Comparison of ENCODE assay signal across 8 cellular contexts in the genomic region with DNA sequence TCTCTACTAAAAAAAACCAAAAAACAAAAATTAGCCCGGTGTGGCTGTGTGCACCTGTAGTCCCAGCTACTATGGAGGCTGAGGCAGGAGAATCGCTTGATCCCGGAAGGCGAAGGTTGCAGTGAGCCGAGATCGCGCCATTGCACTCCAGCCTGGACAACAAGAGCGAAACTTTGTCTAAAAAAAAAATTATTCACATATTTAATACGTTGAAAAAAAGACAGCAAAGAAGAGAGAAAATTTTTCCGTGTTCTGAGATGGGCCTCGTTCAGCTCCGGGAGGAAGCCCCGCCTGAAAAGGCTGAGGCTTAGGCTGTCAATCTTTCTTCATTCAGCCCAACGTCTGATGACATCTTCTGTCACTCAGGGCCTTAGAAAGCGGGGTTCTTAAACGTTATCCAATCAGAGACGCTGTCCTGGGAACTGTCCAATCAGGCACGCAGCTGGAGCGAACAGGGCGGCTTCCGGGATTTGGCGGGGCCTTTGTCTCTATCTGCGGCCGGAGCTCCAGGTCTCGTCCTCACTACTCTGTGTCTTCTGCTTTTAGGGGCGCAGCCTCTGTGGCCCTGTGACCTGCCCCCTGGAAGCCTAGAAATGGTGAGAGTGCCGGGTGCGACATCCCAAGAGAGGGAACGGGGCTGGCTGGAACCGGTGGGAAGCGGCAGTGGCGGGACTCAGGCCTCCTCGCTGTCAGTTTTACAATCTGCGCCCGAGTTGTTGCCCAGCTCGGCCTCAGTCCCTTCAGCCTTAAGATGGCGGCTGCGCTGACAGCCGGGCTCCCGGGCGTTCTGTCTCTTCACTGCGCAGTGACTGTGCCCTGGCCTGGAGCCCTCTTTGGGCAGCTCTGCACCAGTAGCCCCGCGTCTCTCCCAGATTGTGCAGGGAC. TPM values are rescaled to one million over a fixed set of nuclear protein-coding genes. Genes with fewer than 3 reads are reported as not detected.
DNase-seq lines count a peak whose midpoint lies in the region; ATAC-seq, FAIRE-seq and TF ChIP-seq lines count a peak whose summit lies in the region.

A gene (plus strand): TSS at position 485 of the 885 bp plus-strand sequence. CDS start 109 bp downstream, at position 594.

- H3K9me2 ChIP-seq in DOHH2 (replicated peaks; ENCODE audit: control insufficient read depth, low read length) (no peaks in the 10 kb centered on the region), SU-DHL-6 (replicated peaks; ENCODE audit: insufficient read depth, low read length) (no peaks in the 10 kb centered on the region)

- H3K27ac Mint-ChIP-seq in activated naive CD8-positive, alpha-beta T cell treated with anti-CD3 and anti-CD28 coated beads, Interleukin-2, amount 50 U/mL, for 24 hours = peak within 1 kb of the TSS; percentile 80

- WGBS in heart left ventricle, 4 donors = 10 to 19% (median 15%) methylated on average over 34 to 44 of the region's 44 CpGs
- WGBS in psoas muscle, 3 donors = 5 to 17% (median 13%) methylated on average over 43 to 44 of the region's 44 CpGs

- H3K4me3 Mint-ChIP-seq in activated naive CD8-positive, alpha-beta T cell treated with anti-CD3 and anti-CD28 coated beads, Interleukin-2, amount 50 U/mL, for 24 hours = peak within 1 kb of the TSS; percentile 92

- no peak for TF ChIP-seq POLR2A in heart left ventricle (IDR thresholded peaks at IDR 0.05)

- H3F3A ChIP-seq in DOHH2 (ENCODE audit: control insufficient read depth, insufficient read depth) = no peaks in the 10 kb centered on the region
- no peaks in the 10 kb centered on the region for H3F3A ChIP-seq in SU-DHL-6 (ENCODE audit: insufficient read depth)

- H3K4me1 ChIP-seq in DOHH2 (ENCODE audit: control insufficient read depth, low read length) = peaks cover 20% of the 10 kb centered on the region
- H3K4me1 ChIP-seq in heart left ventricle = peaks cover 0 to 12% (median 0%) of the 10 kb centered on the region in 12 donors
- no peaks in the 10 kb centered on the region for H3K4me1 ChIP-seq in psoas muscle

- H3K36me3 ChIP-seq in DOHH2 (ENCODE audit: control insufficient read depth, low read length) (peaks cover 41% of the 10 kb centered on the region), KOPT-K1 (ENCODE audit: insufficient read depth, low read length) (peaks cover 39% of the 10 kb centered on the region), SU-DHL-6 (ENCODE audit: low read length) (0 out of 2 replicates have a peak, but pooled peaks cover 6% of the 10 kb centered on the region), heart left ventricle (no peaks in the 10 kb centered on the region), psoas muscle (ENCODE audit: insufficient read depth in 1 of 2, low read depth in 1 of 2) (no peaks in the 10 kb centered on the region)

- peak; percentile 81 for DNase-seq in activated naive CD8-positive, alpha-beta T cell treated with anti-CD3 and anti-CD28 coated beads, Interleukin-2, amount 50 U/mL, for 24 hours
- peak; percentile 84 to 91 (median 88) for DNase-seq in heart left ventricle
- peak; percentile 79 to 86 for DNase-seq in psoas muscle
- peak; percentile 32 for DNase-seq in urothelium cell line (ENCODE audit: low spot score)

- H3K27me3 Mint-ChIP-seq in activated naive CD8-positive, alpha-beta T cell treated with anti-CD3 and anti-CD28 coated beads, Interleukin-2, amount 50 U/mL, for 24 hours = no peaks in the 10 kb centered on the region

- no peak for FAIRE-seq in urothelium cell line (lab: Jason Lieb, UNC)

- peaks cover 22% of the 10 kb centered on the region for H3K4me1 Mint-ChIP-seq in activated naive CD8-positive, alpha-beta T cell treated with anti-CD3 and anti-CD28 coated beads, Interleukin-2, amount 50 U/mL, for 24 hours

- no peaks in the 10 kb centered on the region for H4K20me1 ChIP-seq in DOHH2 (ENCODE audit: control insufficient read depth, insufficient read depth, low read depth, low read length)
- no peaks in the 10 kb centered on the region for H4K20me1 ChIP-seq in SU-DHL-6 (ENCODE audit: low read depth, low read length)

- peak within 1 kb of the TSS; percentile 88 for H2AFZ ChIP-seq in SU-DHL-6 (ENCODE audit: low read depth, low read length, severe bottlenecking)

- H3K27ac ChIP-seq in DOHH2 (ENCODE audit: low read depth, low read length) = peak within 1 kb of the TSS; percentile 46
- H3K27ac ChIP-seq in KOPT-K1 (ENCODE audit: low read depth, low read length, poor library complexity, severe bottlenecking) = peak within 1 kb of the TSS; percentile 80
- H3K27ac ChIP-seq in SU-DHL-6 (ENCODE audit: low read depth, low read length) = peak within 1 kb of the TSS; percentile 59
- H3K27ac ChIP-seq in heart left ventricle = peak within 1 kb of the TSS in 4 of 12 donors; percentile 8 to 53 (median 23)
- H3K27ac ChIP-seq in psoas muscle = no peak within 1 kb of the TSS

- peak within 1 kb of the TSS; percentile 77 for H3K9ac ChIP-seq in SU-DHL-6 (ENCODE audit: low read length)

- ATAC-seq in GM21717 (IDR thresholded peaks at IDR 0.05; ENCODE audit: unreplicated experiment) = peak; percentile 93
- peak; percentile 99 for ATAC-seq in activated naive CD8-positive, alpha-beta T cell treated with anti-CD3 and anti-CD28 coated beads, Interleukin-2, amount 50 U/mL, for 24 hours
- ATAC-seq in heart left ventricle = peak; percentile 96 to 99 (median 98)
- peak; percentile 58 to 84 (median 70) for ATAC-seq in psoas muscle

- H3K27me3 ChIP-seq in DOHH2 (ENCODE audit: control insufficient read depth, low read length) (no peaks in the 10 kb centered on the region), SU-DHL-6 (ENCODE audit: low read length) (no peaks in the 10 kb centered on the region), heart left ventricle (no peaks in the 10 kb centered on the region), psoas muscle (ENCODE audit: insufficient read depth in 3 of 3, low read length in 2 of 3) (no peaks in the 10 kb centered on the region)

- H3K36me3 Mint-ChIP-seq in activated naive CD8-positive, alpha-beta T cell treated with anti-CD3 and anti-CD28 coated beads, Interleukin-2, amount 50 U/mL, for 24 hours (ENCODE audit: low read depth) = peaks cover 33% of the 10 kb centered on the region

- TF ChIP-seq CTCF in DOHH2 (IDR thresholded peaks at IDR 0.05; ENCODE audit: low read depth, low read length, poor library complexity, severe bottlenecking) (no peak), SU-DHL-6 (IDR thresholded peaks at IDR 0.05; ENCODE audit: insufficient read depth, low read length, poor library complexity, severe bottlenecking) (no peak), heart left ventricle (IDR thresholded peaks at IDR 0.05) (no peak), psoas muscle (IDR thresholded peaks at IDR 0.05) (no peak)

- peak within 1 kb of the TSS; percentile 56 for H3K4me2 ChIP-seq in DOHH2 (ENCODE audit: low read length)
- peak within 1 kb of the TSS; percentile 81 for H3K4me2 ChIP-seq in SU-DHL-6 (ENCODE audit: low read depth, low read length, poor library complexity, severe bottlenecking)

- intact Hi-C loops in heart left ventricle (cut with DNase I) = loop anchor here in 1 of 10 donors (10.0 kb wide), 1 partner anchor 120 kb away; no protein-coding TSS in a partner anchor
- intact Hi-C loops in psoas muscle (cut with DNase I) = no loop called here

- H3K79me2 ChIP-seq in DOHH2 (ENCODE audit: control insufficient read depth, low read length) (peaks cover 39% of the 10 kb centered on the region), SU-DHL-6 (ENCODE audit: insufficient read depth, low read length) (peaks cover 36% of the 10 kb centered on the region)

- peaks cover 11% of the 10 kb centered on the region for H3K9me3 Mint-ChIP-seq in activated naive CD8-positive, alpha-beta T cell treated with anti-CD3 and anti-CD28 coated beads, Interleukin-2, amount 50 U/mL, for 24 hours

- H3K9me3 ChIP-seq in DOHH2 (ENCODE audit: control insufficient read depth, insufficient read depth, low read length) (peaks cover 30% of the 10 kb centered on the region), KOPT-K1 (ENCODE audit: insufficient read depth, low read length, poor library complexity, severe bottlenecking) (peaks cover 65% of the 10 kb centered on the region), SU-DHL-6 (ENCODE audit: insufficient read depth, low read length) (no peaks in the 10 kb centered on the region), heart left ventricle (no peaks in the 10 kb centered on the region), psoas muscle (no peaks in the 10 kb centered on the region)

- H3K4me3 ChIP-seq in DOHH2 (ENCODE audit: low read length) (peak within 1 kb of the TSS; percentile 81), SU-DHL-6 (ENCODE audit: insufficient read depth, low read length, poor library complexity, severe bottlenecking) (peak within 1 kb of the TSS; percentile 84), heart left ventricle (peak within 1 kb of the TSS; percentile 44 to 86 (median 68)), psoas muscle (peak within 1 kb of the TSS; percentile 63)

RNA-seq across cellular contexts. Expression of the gene that starts here (rescaled TPM):
- total RNA-seq in heart left ventricle = 1 to 10 TPM in 2 of 9 donors, under 1 TPM in 5, not detected in 2; 0.44 to 1.5 (median 0.63) TPM
- polyA plus RNA-seq in heart left ventricle = under 1 TPM; 0.11 to 0.24 TPM
- total RNA-seq in psoas muscle = under 1 TPM in 2 of 4 donors, not detected in 2; 0.22 to 0.25 TPM
- under 1 TPM; 0.05 to 0.16 (median 0.06) TPM for polyA plus RNA-seq in psoas muscle

Comparison
In these comparisons a context has a peak if more than half of its experiments do, and no peak if none do; other contexts are left out.
1. Peak in DNase-seq, ATAC-seq and H3K4me3 ChIP-seq in psoas muscle; RNA of the gene not detected or under 1 TPM.
2. DNase-seq: peak in every context shown above with its lines; median percentile 88 in heart left ventricle; 82 in psoas muscle; 81 in activated naive CD8-positive, alpha-beta T cell treated with anti-CD3 and anti-CD28 coated beads, Interleukin-2, amount 50 U/mL, for 24 hours; 32 in urothelium cell line.